In the genomic region with DNA sequence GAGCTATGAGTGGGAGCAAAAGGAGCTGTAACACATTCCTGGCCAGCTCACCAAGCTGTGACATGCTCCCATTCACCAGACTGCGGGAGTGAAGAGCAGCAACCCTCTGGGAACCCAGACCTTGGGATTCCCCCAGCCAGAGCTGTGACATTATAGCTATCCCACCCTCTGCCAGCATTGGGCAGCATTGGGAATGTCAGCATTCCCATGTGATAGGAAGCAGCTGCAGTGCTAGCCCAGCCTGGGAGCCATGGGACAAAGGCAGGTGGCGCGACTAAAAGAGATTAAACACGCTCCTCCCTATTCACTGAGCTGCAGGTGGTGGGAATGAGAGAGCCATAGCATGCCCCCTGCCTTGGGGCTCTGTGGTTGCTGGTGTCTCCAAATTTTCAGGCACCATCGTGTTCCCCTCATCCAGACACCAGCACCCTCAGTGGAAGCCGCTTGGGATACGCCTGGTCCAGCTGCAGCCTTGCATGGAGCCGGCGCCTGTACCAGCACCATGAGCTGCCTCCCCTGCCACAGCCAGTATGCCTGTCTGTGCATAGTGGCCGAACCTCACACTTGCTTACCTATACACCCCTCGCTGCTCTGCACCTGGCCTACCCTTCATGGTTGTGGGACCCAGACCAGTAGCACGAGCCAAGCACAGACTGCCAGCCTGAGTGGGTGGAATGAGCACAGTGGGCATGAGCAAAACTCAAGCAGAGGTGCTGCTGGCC, we compare ENCODE assay signal across 25 cellular contexts.
DNase-seq lines count a peak whose midpoint lies in the region; ATAC-seq lines count a peak whose summit lies in the region.
"Had no signal": no experiment of that assay in that cellular context is flagged by ENCODE, and none has a peak within 500 bp of the region (broad histone marks: within the 10 kb centered on the region; RNA-seq: fewer than 3 reads in every experiment).

No MANE protein-coding gene starts in this region.

- H3K36me3 ChIP-seq in mesenchymal stem cell (ENCODE audit: control insufficient read depth in 1 of 2, insufficient read depth in 2 of 2, low read depth in 1 of 2, low read length in 2 of 2): no peaks in the 10 kb centered on the region
- H3K36me3 ChIP-seq: BE2C had no signal

- no peaks in the 10 kb centered on the region for H3K27me3 Mint-ChIP-seq in central memory CD8-positive, alpha-beta T cell
- H3K27me3 Mint-ChIP-seq: CD8-positive, alpha-beta memory T cell had no signal

- no peak overlapping the region for H3K9ac ChIP-seq in mesenchymal stem cell (ENCODE audit: low read length)

- no peak overlapping the region for H3K4me2 ChIP-seq in mesenchymal stem cell (ENCODE audit: low read length, poor library complexity, severe bottlenecking)

- ATAC-seq in central memory CD8-positive, alpha-beta T cell (replicated peaks; ENCODE audit: extremely low read depth, poor library complexity, severe bottlenecking): no peak
- ATAC-seq in HG02973 (IDR thresholded peaks at IDR 0.05; ENCODE audit: unreplicated experiment): no peak

- no peaks in the 10 kb centered on the region for H3K27me3 ChIP-seq in mesenchymal stem cell (ENCODE audit: control insufficient read depth in 1 of 2, insufficient read depth in 1 of 2, low read length in 2 of 2)
- H3K27me3 ChIP-seq: BE2C had no signal

- no peak overlapping the region for H2AFZ ChIP-seq in mesenchymal stem cell (ENCODE audit: low read depth, low read length)

- H2BK15ac ChIP-seq in mesenchymal stem cell (ENCODE audit: low read depth, poor library complexity, severe bottlenecking): no peak overlapping the region

- no peak overlapping the region for H3K27ac ChIP-seq in mesenchymal stem cell (ENCODE audit: low read length, poor library complexity, severe bottlenecking)
- H3K27ac ChIP-seq: 22Rv1, HL-60 had no signal

- H2BK5ac ChIP-seq in mesenchymal stem cell (ENCODE audit: low read depth, low read length, poor library complexity, severe bottlenecking): no peak overlapping the region

- H3K23ac ChIP-seq in mesenchymal stem cell (ENCODE audit: low read length in 2 of 2): no peak overlapping the region

- no peak overlapping the region for H2BK12ac ChIP-seq in mesenchymal stem cell (ENCODE audit: low read length in 2 of 2)

- peak overlapping the region; percentile 1 for H4K91ac ChIP-seq in mesenchymal stem cell (ENCODE audit: low read length)

- H3K9me3 Mint-ChIP-seq in central memory CD8-positive, alpha-beta T cell: peaks cover 20% of the 10 kb centered on the region

- no peak overlapping the region for H2AK5ac ChIP-seq in mesenchymal stem cell (ENCODE audit: low read length, severe bottlenecking)

- peak overlapping the region; percentile 46 for H3K27ac Mint-ChIP-seq in central memory CD8-positive, alpha-beta T cell (ENCODE audit: low read depth)
- H3K27ac Mint-ChIP-seq: CD14-positive monocyte; CD8-positive, alpha-beta memory T cell; HFFc6 had no signal

- no peak overlapping the region for H3K4ac ChIP-seq in mesenchymal stem cell (ENCODE audit: low read depth in 1 of 2, low read length in 2 of 2)

- no peak overlapping the region for H3K4me3 ChIP-seq in mesenchymal stem cell (ENCODE audit: insufficient read depth in 1 of 2, low read depth in 1 of 2, low read length in 2 of 2)

- H3K4me1 ChIP-seq in mesenchymal stem cell (ENCODE audit: control insufficient read depth, insufficient read depth, low read depth, low read length): no peaks in the 10 kb centered on the region
- H3K4me1 ChIP-seq: BE2C had no signal

- DNase-seq in NCI-H82 (lab: John Stamatoyannopoulos, UW): peak; percentile 23
- DNase-seq in NCI-H82 treated with DMSO at 0.1 percent for 48 hours (lab: John Stamatoyannopoulos, UW; ENCODE audit: unreplicated experiment): no peak
- no peak for DNase-seq in central memory CD8-positive, alpha-beta T cell (ENCODE audit: low spot score in 2 of 2)
- DNase-seq in mesenchymal stem cell: no peak
- DNase-seq in HCEC 1CT: no peak
- DNase-seq in ACHN: no peak
- DNase-seq: BE2C; CD8-positive, alpha-beta memory T cell; DMS 273 treated with DMSO at 0.1 percent for 48 hours; DMS79; EL; GF-D8; HFFc6; NCI-H1048; NCI-H1417; NCI-H1694; NCI-H2081; NCI-H2171; NCI-H226; NCI-H510A; NCI-H69 had no signal

- H3K36me3 Mint-ChIP-seq in central memory CD8-positive, alpha-beta T cell (ENCODE audit: insufficient read depth): no peaks in the 10 kb centered on the region
- H3K36me3 Mint-ChIP-seq: CD14-positive monocyte; CD8-positive, alpha-beta memory T cell had no signal

- H3K79me1 ChIP-seq in mesenchymal stem cell (replicated peaks; ENCODE audit: low read length, poor library complexity, severe bottlenecking): no peaks in the 10 kb centered on the region

- no peak overlapping the region for H4K8ac ChIP-seq in mesenchymal stem cell (ENCODE audit: low read length)

- H2BK120ac ChIP-seq in mesenchymal stem cell (ENCODE audit: low read depth, low read length): no peak overlapping the region

- WGBS in mesenchymal stem cell: 89% methylated on average over 11 of the region's 12 CpGs

- in situ Hi-C loops in ACHN (cut with HindIII; ENCODE audit: low pct_ligation_motif_present, low pct_unique_long_range_greater_than_20kb, low sequenced_read_pairs): no loop called here

- H3K14ac ChIP-seq in mesenchymal stem cell (ENCODE audit: low read length in 2 of 2): no peak overlapping the region

- H3K9me3 ChIP-seq in mesenchymal stem cell (ENCODE audit: control insufficient read depth, low read length): no peaks in the 10 kb centered on the region
- H3K9me3 ChIP-seq: BE2C had no signal

- no peak overlapping the region for H3K18ac ChIP-seq in mesenchymal stem cell (ENCODE audit: low read depth in 1 of 2, low read length in 2 of 2)

- no peak overlapping the region for H3K4me3 Mint-ChIP-seq in central memory CD8-positive, alpha-beta T cell
- H3K4me3 Mint-ChIP-seq: CD14-positive monocyte; CD8-positive, alpha-beta memory T cell; HFFc6 had no signal

- H3K4me1 Mint-ChIP-seq in central memory CD8-positive, alpha-beta T cell: no peaks in the 10 kb centered on the region
- H3K4me1 Mint-ChIP-seq: CD14-positive monocyte; CD8-positive, alpha-beta memory T cell had no signal
